In the genomic region with DNA sequence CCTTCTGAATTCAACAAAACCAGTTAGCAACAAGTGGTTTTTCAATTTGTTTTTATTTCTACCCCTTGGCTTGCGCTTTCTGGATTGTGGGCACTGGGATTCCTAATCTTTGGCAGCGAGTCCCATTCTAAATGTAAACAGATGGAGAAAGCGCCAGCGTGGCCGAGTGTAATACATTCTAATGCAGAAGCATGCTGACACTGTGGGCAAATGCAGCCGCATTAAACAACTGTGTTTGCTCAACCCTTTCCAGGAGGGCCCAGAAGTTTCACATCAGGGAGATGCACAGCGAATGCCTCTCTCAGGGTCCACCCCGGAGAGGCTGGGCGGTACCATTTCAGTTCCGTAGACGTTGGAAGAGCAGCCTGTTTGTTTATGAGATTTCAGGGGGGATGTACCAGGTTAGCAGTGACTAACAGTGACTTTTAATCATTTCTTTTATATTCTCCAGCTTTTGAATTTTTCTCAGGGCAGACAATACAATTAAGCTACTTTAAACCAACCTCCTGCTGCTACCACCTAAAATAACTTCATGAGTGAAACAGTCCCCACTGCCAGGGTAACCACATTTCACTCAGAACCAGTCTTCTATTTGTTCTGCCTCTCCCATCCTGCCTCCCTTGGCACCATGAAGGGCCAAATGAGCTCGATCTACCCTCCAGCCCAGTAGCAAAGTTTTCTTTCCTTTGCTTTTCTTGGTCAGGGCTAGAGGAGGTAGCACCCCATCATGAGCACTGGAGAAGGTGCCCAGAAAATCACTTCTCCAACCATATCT, we compare ENCODE assay signal across 11 cellular contexts.
DNase-seq lines count a peak whose midpoint lies in the region; ATAC-seq and TF ChIP-seq lines count a peak whose summit lies in the region.
"Had no signal": no experiment of that assay in that cellular context is flagged by ENCODE, and none has a peak within 500 bp of the region (broad histone marks: within the 10 kb centered on the region; RNA-seq: fewer than 3 reads in every experiment).

No MANE protein-coding gene starts in this region.

- H3K27me3 ChIP-seq in thoracic aorta (replicated peaks; ENCODE audit: insufficient read depth) (no peaks in the 10 kb centered on the region), uterus (no peaks in the 10 kb centered on the region)

- H3K27ac ChIP-seq in thoracic aorta = no peak overlapping the region
- H3K27ac ChIP-seq in uterus = no peak overlapping the region
- H3K27ac ChIP-seq: C4-2B had no signal

- intact Hi-C loops in uterus (cut with DNase I; ENCODE audit: low total_unique reads) = no loop called here

- H3K4me1 ChIP-seq in thoracic aorta (ENCODE audit: control insufficient read depth in 1 of 2, low read depth in 2 of 2) (peaks cover 0 to 13% of the 10 kb centered on the region in 2 donors), uterus (no peaks in the 10 kb centered on the region)

- H3K4me1 Mint-ChIP-seq in activated naive CD4-positive, alpha-beta T cell treated with anti-CD3 and anti-CD28 coated beads, Interleukin-2, amount 50 U/mL, for 24 hours = peaks cover 77% of the 10 kb centered on the region
- peaks cover 72% of the 10 kb centered on the region for H3K4me1 Mint-ChIP-seq in T-helper 17 cell

- ATAC-seq in T-helper 17 cell (peak; percentile 11), thoracic aorta (ENCODE audit: insufficient number of reproducible peaks, low FRiP score, low read depth) (no peak), HG02884 (IDR thresholded peaks at IDR 0.05; ENCODE audit: unreplicated experiment) (no peak)

- DNase-seq in activated naive CD4-positive, alpha-beta T cell (lab: John Stamatoyannopoulos, UW) = no peak
- DNase-seq in T-helper 17 cell (no peak), fibroblast of villous mesenchyme (ENCODE audit: low read depth) (peak; percentile 94), thoracic aorta (ENCODE audit: low spot score) (no peak), uterus (no peak), SKM-1 treated with dmso at 0.1 percent for 144 hours (lab: John Stamatoyannopoulos, UW; ENCODE audit: unreplicated experiment) (no peak)
- DNase-seq: NCI-H2081 treated with DMSO at 0.1 percent for 48 hours had no signal

- H3K4me3 ChIP-seq in fibroblast of villous mesenchyme (ENCODE audit: low read depth, low read length) (no peak overlapping the region), thoracic aorta (peak overlapping the region; percentile 31), uterus (no peak overlapping the region)

- no peak for TF ChIP-seq CTCF in fibroblast of villous mesenchyme (IDR thresholded peaks at IDR 0.05; ENCODE audit: insufficient read depth, low read depth, low read length)
- TF ChIP-seq CTCF in thoracic aorta (IDR thresholded peaks at IDR 0.05) = no peak
- TF ChIP-seq CTCF in uterus (IDR thresholded peaks at IDR 0.05) = no peak

- no peak for TF ChIP-seq POLR2A in uterus (IDR thresholded peaks at IDR 0.05)

- peak overlapping the region; percentile 15 for H3K27ac Mint-ChIP-seq in activated naive CD4-positive, alpha-beta T cell treated with anti-CD3 and anti-CD28 coated beads, Interleukin-2, amount 50 U/mL, for 24 hours
- peak overlapping the region; percentile 100 for H3K27ac Mint-ChIP-seq in T-helper 17 cell
- H3K27ac Mint-ChIP-seq: nephron had no signal

- H3K36me3 ChIP-seq in thoracic aorta (no peaks in the 10 kb centered on the region), uterus (no peaks in the 10 kb centered on the region)

- H3K36me3 Mint-ChIP-seq in activated naive CD4-positive, alpha-beta T cell treated with anti-CD3 and anti-CD28 coated beads, Interleukin-2, amount 50 U/mL, for 24 hours = peaks cover 2% of the 10 kb centered on the region
- H3K36me3 Mint-ChIP-seq in T-helper 17 cell (ENCODE audit: low read depth) = no peaks in the 10 kb centered on the region

- no peaks in the 10 kb centered on the region for H3K9me3 ChIP-seq in T-helper 17 cell (ENCODE audit: control insufficient read depth, low read length, poor library complexity, severe bottlenecking)
- no peaks in the 10 kb centered on the region for H3K9me3 ChIP-seq in thoracic aorta
- H3K9me3 ChIP-seq in uterus = no peaks in the 10 kb centered on the region

- H3K9me3 Mint-ChIP-seq in activated naive CD4-positive, alpha-beta T cell treated with anti-CD3 and anti-CD28 coated beads, Interleukin-2, amount 50 U/mL, for 24 hours = no peaks in the 10 kb centered on the region
- H3K9me3 Mint-ChIP-seq: nephron had no signal

- H3K4me3 Mint-ChIP-seq in activated naive CD4-positive, alpha-beta T cell treated with anti-CD3 and anti-CD28 coated beads, Interleukin-2, amount 50 U/mL, for 24 hours = no peak overlapping the region
- peak overlapping the region; percentile 28 for H3K4me3 Mint-ChIP-seq in T-helper 17 cell
- H3K4me3 Mint-ChIP-seq: nephron had no signal

- H3K27me3 Mint-ChIP-seq in activated naive CD4-positive, alpha-beta T cell treated with anti-CD3 and anti-CD28 coated beads, Interleukin-2, amount 50 U/mL, for 24 hours = no peaks in the 10 kb centered on the region
- no peaks in the 10 kb centered on the region for H3K27me3 Mint-ChIP-seq in T-helper 17 cell
